1 cellular context compared by ENCODE assay signal in the genomic region with DNA sequence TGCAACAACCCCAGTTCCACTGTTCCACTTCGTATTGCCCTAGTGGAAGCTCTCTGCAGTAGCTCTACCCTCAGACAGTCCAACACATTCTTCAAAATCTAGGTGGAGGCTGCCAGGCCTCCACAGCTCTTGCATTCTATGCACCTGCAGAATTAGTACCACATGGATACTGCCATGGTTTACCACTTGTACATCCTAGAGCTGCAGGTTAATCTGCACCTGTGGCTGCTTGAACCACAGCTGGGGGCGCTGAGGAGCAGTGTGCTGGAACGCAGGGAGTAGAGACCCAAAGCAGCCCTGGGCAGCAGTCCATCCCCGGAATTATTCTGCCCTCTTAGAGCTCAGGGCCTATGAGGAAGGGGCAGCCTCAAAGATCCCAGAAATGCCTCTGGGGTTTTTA.
TF ChIP-seq lines count a peak whose summit lies in the region.

No MANE protein-coding gene starts in this region.

TF ChIP-seq in WTC11, 78 proteins besides CTCF, POLR2A, EP300 and RAD21 (continued from another document):
- TF ChIP-seq SMAD3 (CRISPR knock-in tag; IDR thresholded peaks at IDR 0.05; ENCODE audit: borderline replicate concordance) (no peak), TEAD1 (CRISPR knock-in tag; IDR thresholded peaks at IDR 0.05) (no peak), ZBTB21 (CRISPR knock-in tag; IDR thresholded peaks at IDR 0.05; ENCODE audit: borderline replicate concordance) (no peak)
